In genomic region chr12:120156315-120157259, GRCh38 we compare ENCODE assay signal across 26 cellular contexts. TPM values are rescaled to one million over a fixed set of nuclear protein-coding genes. Genes with fewer than 3 reads are reported as not detected.
A peak's percentile ranks its signal among the peaks of the same experiment; 100 is the strongest.
DNase-seq lines count a peak whose midpoint lies in the region; ATAC-seq and TF ChIP-seq lines count a peak whose summit lies in the region.
"Had no signal": no experiment of that assay in that cellular context is flagged by ENCODE, and none has a peak within 500 bp of the region (broad histone marks: within the 10 kb centered on the region; RNA-seq: fewer than 3 reads in every experiment).

No MANE protein-coding gene starts in this region.

- H3K27ac Mint-ChIP-seq in CD4-positive, CD25-positive, alpha-beta regulatory T cell = peak overlapping the region in 2 of 3 donors; percentile 13 to 15
- H3K27ac Mint-ChIP-seq in T-helper 2 cell treated with Interferon-gamma antibody and Interleukin-4, amounts not matched to agents 5 μg/mL and 100 μg/mL, for 36 hours = peak overlapping the region; percentile 50
- peak overlapping the region; percentile 41 for H3K27ac Mint-ChIP-seq in memory B cell

- no peaks in the 10 kb centered on the region for H3K27me3 ChIP-seq in CD4-positive, CD25-positive, alpha-beta regulatory T cell (ENCODE audit: control insufficient read depth, insufficient read depth, low read length)
- H3K27me3 ChIP-seq: BLaER1 treated with 17β-estradiol and CSF1 and Interleukin-3, amounts not matched to agents 10 nM and 100 nM; left lung; Peyer's patch; transverse colon had no signal

- DNase-seq in CD4-positive, CD25-positive, alpha-beta regulatory T cell = peak in 1 of 3 donors; percentile 25
- DNase-seq in GM12864 (ENCODE audit: low read depth) (peak; percentile 30), memory B cell (ENCODE audit: low spot score in 2 of 2) (no peak), DMS79 (lab: John Stamatoyannopoulos, UW) (no peak), substantia nigra (lab: John Stamatoyannopoulos, UW) (no peak)
- no peak for DNase-seq in T-helper 2 cell treated with Interferon-gamma antibody and Interleukin-4, amounts not matched to agents 5 μg/mL and 100 μg/mL, for 36 hours (ENCODE audit: low spot score)
- DNase-seq: activated CD4-positive, alpha-beta T cell treated with anti-CD3 and anti-CD28 coated beads, Interleukin-2, amount 50 U/mL, for 4 hours; activated CD4-positive, CD25-positive, alpha-beta regulatory T cell; activated naive CD4-positive, alpha-beta T cell; activated T-cell treated with anti-CD3 and anti-CD28 coated beads, Interleukin-2, amount 50 U/mL, for 1 hour; dermis blood vessel endothelial cell; GOT3; hypothalamus; immature natural killer cell; KBM-7; left lung; NCI-H1105 treated with DMSO at 0.1 percent for 48 hours; NCI-H2029; NCI-H2227 treated with DMSO at 0.1 percent for 48 hours; NCI-H69; Peyer's patch; SHP77 treated with DMSO at 0.1 percent for 48 hours; SW 1271; transverse colon had no signal

- no peaks in the 10 kb centered on the region for H3K27me3 Mint-ChIP-seq in CD4-positive, CD25-positive, alpha-beta regulatory T cell
- H3K27me3 Mint-ChIP-seq in T-helper 2 cell treated with Interferon-gamma antibody and Interleukin-4, amounts not matched to agents 5 μg/mL and 100 μg/mL, for 36 hours (ENCODE audit: low read depth) = no peaks in the 10 kb centered on the region
- no peaks in the 10 kb centered on the region for H3K27me3 Mint-ChIP-seq in memory B cell

- H3K9me3 ChIP-seq in CD4-positive, CD25-positive, alpha-beta regulatory T cell (ENCODE audit: control insufficient read depth in 2 of 2, low read length in 2 of 2) = no peaks in the 10 kb centered on the region
- H3K9me3 ChIP-seq: BLaER1 treated with 17β-estradiol and CSF1 and Interleukin-3, amounts not matched to agents 10 nM and 100 nM; left lung; Peyer's patch; transverse colon had no signal

- H3K36me3 ChIP-seq in CD4-positive, CD25-positive, alpha-beta regulatory T cell (ENCODE audit: control insufficient read depth, insufficient read depth, low read length) = peaks cover 93% of the 10 kb centered on the region

- no peak overlapping the region for H3K4me3 Mint-ChIP-seq in CD4-positive, CD25-positive, alpha-beta regulatory T cell
- no peak overlapping the region for H3K4me3 Mint-ChIP-seq in T-helper 2 cell treated with Interferon-gamma antibody and Interleukin-4, amounts not matched to agents 5 μg/mL and 100 μg/mL, for 36 hours
- no peak overlapping the region for H3K4me3 Mint-ChIP-seq in memory B cell
- H3K4me3 Mint-ChIP-seq: immature natural killer cell had no signal

- H3K36me3 Mint-ChIP-seq in CD4-positive, CD25-positive, alpha-beta regulatory T cell = peaks cover 52% of the 10 kb centered on the region
- peaks cover 53% of the 10 kb centered on the region for H3K36me3 Mint-ChIP-seq in T-helper 2 cell treated with Interferon-gamma antibody and Interleukin-4, amounts not matched to agents 5 μg/mL and 100 μg/mL, for 36 hours (ENCODE audit: low read depth)
- peaks cover 43% of the 10 kb centered on the region for H3K36me3 Mint-ChIP-seq in memory B cell

- no peak for TF ChIP-seq CTCF in GM12864 (IDR thresholded peaks at IDR 0.05; ENCODE audit: low read depth, low read length, missing control alignments)

- H3K27ac ChIP-seq in CD4-positive, CD25-positive, alpha-beta regulatory T cell (ENCODE audit: insufficient read depth, low read length, poor library complexity, severe bottlenecking) = no peak overlapping the region
- no peak overlapping the region for H3K27ac ChIP-seq in substantia nigra (ENCODE audit: low read depth, low read length, poor library complexity, severe bottlenecking)
- H3K27ac ChIP-seq: BLaER1 treated with 17β-estradiol and CSF1 and Interleukin-3, amounts not matched to agents 10 nM and 100 nM; left lung; Peyer's patch; transverse colon had no signal

- ATAC-seq in CD4-positive, CD25-positive, alpha-beta regulatory T cell (ENCODE audit: low read depth in 2 of 2) = no peak
- ATAC-seq in memory B cell (ENCODE audit: low read depth) = no peak
- no peak for ATAC-seq in GM21717 (IDR thresholded peaks at IDR 0.05; ENCODE audit: unreplicated experiment)
- ATAC-seq: left lung had no signal

- no peaks in the 10 kb centered on the region for H3K4me1 Mint-ChIP-seq in CD4-positive, CD25-positive, alpha-beta regulatory T cell
- peaks cover 9% of the 10 kb centered on the region for H3K4me1 Mint-ChIP-seq in T-helper 2 cell treated with Interferon-gamma antibody and Interleukin-4, amounts not matched to agents 5 μg/mL and 100 μg/mL, for 36 hours (ENCODE audit: low read depth)
- H3K4me1 Mint-ChIP-seq in memory B cell = no peaks in the 10 kb centered on the region
- H3K4me1 Mint-ChIP-seq: immature natural killer cell had no signal

- no peaks in the 10 kb centered on the region for H3K4me1 ChIP-seq in CD4-positive, CD25-positive, alpha-beta regulatory T cell (ENCODE audit: control insufficient read depth, insufficient read depth, low read length, poor library complexity, severe bottlenecking)
- H3K4me1 ChIP-seq: BLaER1 treated with 17β-estradiol and CSF1 and Interleukin-3, amounts not matched to agents 10 nM and 100 nM; left lung; Peyer's patch; transverse colon had no signal

- peaks cover 0 to 1% (median 0%) of the 10 kb centered on the region in 7 donors for H3K9me3 Mint-ChIP-seq in CD4-positive, CD25-positive, alpha-beta regulatory T cell
- no peaks in the 10 kb centered on the region for H3K9me3 Mint-ChIP-seq in T-helper 2 cell treated with Interferon-gamma antibody and Interleukin-4, amounts not matched to agents 5 μg/mL and 100 μg/mL, for 36 hours
- no peaks in the 10 kb centered on the region for H3K9me3 Mint-ChIP-seq in memory B cell
- H3K9me3 Mint-ChIP-seq: immature natural killer cell had no signal

- no peak overlapping the region for H3K4me3 ChIP-seq in CD4-positive, CD25-positive, alpha-beta regulatory T cell (ENCODE audit: low read depth, low read length)
- no peak overlapping the region for H3K4me3 ChIP-seq in GM12864 (ENCODE audit: low read depth, low read length)
- H3K4me3 ChIP-seq: BLaER1 treated with 17β-estradiol and CSF1 and Interleukin-3, amounts not matched to agents 10 nM and 100 nM; left lung; Peyer's patch; transverse colon had no signal

RNA-seq across cellular contexts. Expression of gene GCN1, which starts 37.9 kb away (rescaled TPM):
- 115 TPM for total RNA-seq in CD4-positive, CD25-positive, alpha-beta regulatory T cell
- polyA plus RNA-seq in CD4-positive, CD25-positive, alpha-beta regulatory T cell = 10 to 100 TPM; 17.0 to 27.5 (median 20.9) TPM

RNA-seq across cellular contexts. Expression of gene RAB35, which starts 40.0 kb away (rescaled TPM):
- total RNA-seq in CD4-positive, CD25-positive, alpha-beta regulatory T cell = 85.5 TPM
- polyA plus RNA-seq in CD4-positive, CD25-positive, alpha-beta regulatory T cell = 10 to 100 TPM; 25.2 to 37.0 (median 27.1) TPM

RNA-seq across cellular contexts. Expression of gene RPLP0, which starts 44.3 kb away (rescaled TPM):
- 1,127 TPM for total RNA-seq in CD4-positive, CD25-positive, alpha-beta regulatory T cell
- polyA plus RNA-seq in CD4-positive, CD25-positive, alpha-beta regulatory T cell = 1,000 to 10,000 TPM in 3 of 4 donors, 100 to 1,000 TPM in 1; 998 to 1,871 (median 1,438) TPM
